8 cellular contexts compared by ENCODE assay signal in the genomic region with DNA sequence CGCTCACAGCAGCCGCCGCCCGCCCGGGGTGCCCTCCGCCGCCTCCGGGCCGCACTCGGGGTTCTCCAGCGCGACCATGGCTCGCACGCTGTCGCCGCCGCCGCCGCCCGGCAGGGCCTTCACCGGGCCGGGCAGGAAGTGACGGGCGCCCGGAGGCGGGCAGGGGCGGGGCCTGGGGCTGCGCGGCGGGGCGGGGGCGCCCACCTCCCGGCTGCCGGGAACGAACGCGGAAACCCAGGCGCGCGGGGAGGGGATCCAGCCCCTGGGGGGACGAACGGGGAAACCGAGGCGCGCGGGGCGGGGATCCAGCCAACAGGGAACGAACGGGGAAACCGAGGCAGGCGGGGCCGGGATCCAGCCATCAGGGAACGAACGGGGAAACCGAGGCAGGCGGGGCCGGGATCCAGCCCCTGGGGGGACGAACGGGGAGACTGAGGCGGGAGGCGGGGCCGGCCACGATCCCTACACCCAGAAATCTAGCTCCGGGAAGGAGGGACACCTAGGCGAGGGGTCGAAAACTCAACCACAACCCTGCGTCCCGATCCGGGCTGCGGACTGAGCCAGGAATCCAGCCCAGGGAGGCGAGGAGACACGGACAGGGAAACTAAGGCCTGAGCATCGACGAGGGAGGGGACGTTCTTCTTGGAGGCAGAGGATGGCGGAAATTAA. TPM values are rescaled to one million over a fixed set of nuclear protein-coding genes. Genes with fewer than 3 reads are reported as not detected.
DNase-seq lines count a peak whose midpoint lies in the region; TF ChIP-seq lines count a peak whose summit lies in the region.

A gene (minus strand): TSS at position 140 of the 669 bp plus-strand sequence. CDS start 62 bp downstream, at position 78.

- H3K4me3 Mint-ChIP-seq in activated T-cell treated with anti-CD3 and anti-CD28 coated beads, Interleukin-2, amount 50 U/mL, for 24 hours = peak within 1 kb of the TSS; percentile 83

- H3K27me3 Mint-ChIP-seq in activated T-cell treated with anti-CD3 and anti-CD28 coated beads, Interleukin-2, amount 50 U/mL, for 24 hours = peaks cover 2% of the 10 kb centered on the region

- H3K9me3 ChIP-seq in HEK293 (ENCODE audit: control insufficient read depth, insufficient read depth, low read depth, low read length) = no peaks in the 10 kb centered on the region

- H3K4me1 ChIP-seq in HEK293 (ENCODE audit: control insufficient read depth, insufficient read depth, low read length) = peaks cover 2% of the 10 kb centered on the region; the same call in 1 of the 2 replicates

- peak within 1 kb of the TSS; percentile 95 for H3K27ac Mint-ChIP-seq in activated T-cell treated with anti-CD3 and anti-CD28 coated beads, Interleukin-2, amount 50 U/mL, for 24 hours

- H3K27ac ChIP-seq in HEK293 (ENCODE audit: extremely low read depth, low read depth, low read length) = no peak within 1 kb of the TSS; the same call in 1 of the 2 replicates

- H3K36me3 Mint-ChIP-seq in activated T-cell treated with anti-CD3 and anti-CD28 coated beads, Interleukin-2, amount 50 U/mL, for 24 hours (ENCODE audit: low read depth) = peaks cover 16% of the 10 kb centered on the region

- H3K4me3 ChIP-seq in HEK293 (ENCODE audit: low read depth, low read length) = peak within 1 kb of the TSS; percentile 76
- H3K4me3 ChIP-seq in epithelial cell of proximal tubule (ENCODE audit: low read depth, low read length) = peak within 1 kb of the TSS; percentile 88

- DNase-seq in DMS 273 (lab: John Stamatoyannopoulos, UW; ENCODE audit: unreplicated experiment) (peak; percentile 84), NOMO-1 treated with dmso at 0.1 percent for 144 hours (lab: John Stamatoyannopoulos, UW; ENCODE audit: unreplicated experiment) (peak; percentile 49), epithelial cell of proximal tubule (ENCODE audit: low read depth) (no peak), mucosa of gallbladder (ENCODE audit: low spot score) (peak; percentile 74), DMS153 (lab: John Stamatoyannopoulos, UW) (no peak)
- peak; percentile 92 for DNase-seq in activated T-cell treated with anti-CD3 and anti-CD28 coated beads, Interleukin-2, amount 50 U/mL, for 24 hours
- DNase-seq in stimulated activated CD8-positive, alpha-beta memory T cell treated with anti-CD3 and anti-CD28 coated beads, Interleukin-4, amount 100 ng/mL, for 24 hours (ENCODE audit: low read depth) = peak; percentile 82

- no peak for TF ChIP-seq CTCF in HEK293 (tag by site-specific recombination; IDR thresholded peaks at IDR 0.05)
- TF ChIP-seq CTCF in epithelial cell of proximal tubule (conservative IDR thresholded peaks at IDR 0.05; ENCODE audit: low read depth, low read length) = no peak

- CTCF ChIA-PET in HEK293 (lab: Yijun Ruan, JAX) = interaction anchor here (0.6 kb wide), 1 partner anchor 331 kb away, joined by 4 read pairs; no protein-coding TSS in a partner anchor

- POLR2A ChIA-PET in HEK293 (lab: Yijun Ruan, JAX) = no interaction called here

- no peaks in the 10 kb centered on the region; a peak in 1 of 3 replicates for H3K36me3 ChIP-seq in HEK293 (ENCODE audit: control insufficient read depth in 2 of 2, insufficient read depth in 1 of 2, low read length in 2 of 2)

- peaks cover 33% of the 10 kb centered on the region for H3K4me1 Mint-ChIP-seq in activated T-cell treated with anti-CD3 and anti-CD28 coated beads, Interleukin-2, amount 50 U/mL, for 24 hours (ENCODE audit: low read depth)

- no peaks in the 10 kb centered on the region for H3K9me3 Mint-ChIP-seq in activated T-cell treated with anti-CD3 and anti-CD28 coated beads, Interleukin-2, amount 50 U/mL, for 24 hours

TF ChIP-seq in HEK293, 187 proteins besides CTCF, POLR2A, EP300 and RAD21:
- TF ChIP-seq, protein P1, sequence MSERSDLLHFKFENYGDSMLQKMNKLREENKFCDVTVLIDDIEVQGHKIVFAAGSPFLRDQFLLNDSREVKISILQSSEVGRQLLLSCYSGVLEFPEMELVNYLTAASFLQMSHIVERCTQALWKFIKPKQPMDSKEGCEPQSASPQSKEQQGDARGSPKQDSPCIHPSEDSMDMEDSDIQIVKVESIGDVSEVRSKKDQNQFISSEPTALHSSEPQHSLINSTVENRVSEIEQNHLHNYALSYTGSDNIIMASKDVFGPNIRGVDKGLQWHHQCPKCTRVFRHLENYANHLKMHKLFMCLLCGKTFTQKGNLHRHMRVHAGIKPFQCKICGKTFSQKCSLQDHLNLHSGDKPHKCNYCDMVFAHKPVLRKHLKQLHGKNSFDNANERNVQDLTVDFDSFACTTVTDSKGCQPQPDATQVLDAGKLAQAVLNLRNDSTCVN (tag by site-specific recombination; optimal IDR thresholded peaks at IDR 0.05) = peak; percentile 50
- TF ChIP-seq ZFP69B (tag by site-specific recombination; IDR thresholded peaks at IDR 0.05) = no peak
- TF ChIP-seq SP2 (tag by site-specific recombination; IDR thresholded peaks at IDR 0.05) = 0 out of 2 replicates have a peak, but pooled peaks have one; percentile 10

RNA-seq across cellular contexts. Expression of the gene that starts here (rescaled TPM):
- 49.8 and 60.0 TPM in 2 replicates for total RNA-seq in epithelial cell of proximal tubule
- 47.5 TPM for total RNA-seq in mucosa of gallbladder

Comparison
In these comparisons a context has a peak if more than half of its experiments do, and no peak if none do; other contexts are left out.
1. DNase-seq: peak in DMS 273 (single experiment), NOMO-1 treated with dmso at 0.1 percent for 144 hours (single experiment), activated T-cell treated with anti-CD3 and anti-CD28 coated beads, Interleukin-2, amount 50 U/mL, for 24 hours (single experiment), mucosa of gallbladder (single experiment) and stimulated activated CD8-positive, alpha-beta memory T cell treated with anti-CD3 and anti-CD28 coated beads, Interleukin-4, amount 100 ng/mL, for 24 hours (single experiment); none in epithelial cell of proximal tubule (single experiment) and DMS153 (single experiment).